ENCODE assay signal across 21 cellular contexts in genomic region chr17:74329378-74329777, GRCh38. TPM values are rescaled to one million over a fixed set of nuclear protein-coding genes. Genes with fewer than 3 reads are reported as not detected.
DNase-seq lines count a peak whose midpoint lies in the region; ATAC-seq, FAIRE-seq and TF ChIP-seq lines count a peak whose summit lies in the region.
"Had no signal": no experiment of that assay in that cellular context is flagged by ENCODE, and none has a peak within 500 bp of the region (broad histone marks: within the 10 kb centered on the region; RNA-seq: fewer than 3 reads in every experiment).

No MANE protein-coding gene starts in this region.

- H3K4me2 ChIP-seq in H1 (ENCODE audit: insufficient read depth in 1 of 2, low read depth in 2 of 2, low read length in 2 of 2) (no peak overlapping the region), neuronal stem cell (ENCODE audit: insufficient read depth, low read length, poor library complexity, severe bottlenecking) (no peak overlapping the region)
- H3K4me2 ChIP-seq: A549 had no signal

- H3K23ac ChIP-seq in H1 (ENCODE audit: insufficient read length) (no peak overlapping the region), neuronal stem cell (ENCODE audit: low read depth, low read length, poor library complexity) (no peak overlapping the region)

- TF ChIP-seq RAD21 in H1 (IDR thresholded peaks at IDR 0.05 in 1 of 2, conservative IDR thresholded peaks at IDR 0.05 in 1 of 2; ENCODE audit: low read depth in 2 of 2, low read length in 2 of 2): no peak

- peaks cover 8% of the 10 kb centered on the region for H3K23me2 ChIP-seq in H1 (ENCODE audit: low read depth, low read length)

- no peak overlapping the region for H2BK20ac ChIP-seq in H1 (ENCODE audit: low read length)

- no peak for TF ChIP-seq POLR2A in H1 (IDR thresholded peaks at IDR 0.05; ENCODE audit: control extremely low read depth in 1 of 2, low read depth in 2 of 2, low read length in 2 of 2)

- H4K91ac ChIP-seq in H1 (replicated peaks; ENCODE audit: insufficient read length, low read length): no peak overlapping the region
- H4K91ac ChIP-seq in neuronal stem cell (ENCODE audit: low read depth, low read length, poor library complexity): no peak overlapping the region

- H3K18ac ChIP-seq in H1 (ENCODE audit: extremely low read depth, low read length): no peak overlapping the region
- H3K18ac ChIP-seq in neuronal stem cell (ENCODE audit: low read length): peak overlapping the region; percentile 33

- ATAC-seq in activated CD8-positive, alpha-beta memory T cell treated with anti-CD3 and anti-CD28 coated beads, Interleukin-2, amount 10 ng/mL, durations not matched to agents 7 days and 5 days: no peak
- ATAC-seq in Right ventricle myocardium superior (ENCODE audit: poor library complexity) (no peak), sciatic nerve (no peak), GM19467 (IDR thresholded peaks at IDR 0.05; ENCODE audit: unreplicated experiment) (no peak)
- ATAC-seq: A549, Panc1, Right ventricle myocardium inferior had no signal

- FAIRE-seq in H1 (lab: Jason Lieb, UNC): no peak
- FAIRE-seq: A549, G401.6, GM12892, HTR-8/SVneo had no signal

- H3K27ac ChIP-seq in H1 (ENCODE audit: low read depth, low read length) (no peak overlapping the region), neuronal stem cell (replicated peaks; ENCODE audit: low read length) (no peak overlapping the region)
- H3K27ac ChIP-seq: A549, GM23248 had no signal

- no peak for TF ChIP-seq EP300 in H1 (IDR thresholded peaks at IDR 0.05; ENCODE audit: borderline replicate concordance in 1 of 2, low read depth in 2 of 2, low read length in 2 of 2)

- peaks cover 6% of the 10 kb centered on the region in 2 experiments; a peak in 2 of 4 replicates for H3K9me3 ChIP-seq in H1 (ENCODE audit: insufficient read depth in 2 of 2, low read depth in 1 of 2, low read length in 1 of 2)
- H3K9me3 ChIP-seq in neuronal stem cell (replicated peaks in 1 of 2; ENCODE audit: control insufficient read depth in 2 of 2, insufficient read depth in 1 of 2, low read depth in 1 of 2, low read length in 2 of 2): peaks cover 0 to 4% of the 10 kb centered on the region in 2 donors
- H3K9me3 ChIP-seq: A549 had no signal

- no peak overlapping the region for H3K9ac ChIP-seq in H1 (replicated peaks in 1 of 4; ENCODE audit: extremely low read depth in 1 of 4, low read depth in 3 of 4, low read length in 3 of 4)
- no peak overlapping the region for H3K9ac ChIP-seq in neuronal stem cell (ENCODE audit: low read depth, low read length, poor library complexity)
- H3K9ac ChIP-seq: GM23248 had no signal

- H2BK5ac ChIP-seq in H1 (ENCODE audit: low read depth, low read length) (no peak overlapping the region), neuronal stem cell (ENCODE audit: low read length) (peak overlapping the region; percentile 8)

- H3K56ac ChIP-seq in H1 (replicated peaks; ENCODE audit: insufficient read length, low read depth, low read length): no peak overlapping the region

- CTCF ChIA-PET in activated CD8-positive, alpha-beta memory T cell treated with anti-CD3 and anti-CD28 coated beads, Interleukin-2, amount 10 ng/mL, durations not matched to agents 7 days and 5 days (lab: Charles Lee): interaction anchor here (1.1 to 4.4 kb wide), 5 partner anchors 18 to 116 kb away, joined by 3 to 21 read pairs (median 8); partner anchors contain the start of genes GPR142 and TTYH2
- CTCF ChIA-PET in H1 (lab: Charles Lee; ENCODE audit: partially characterized antibody): interaction anchor here (0.9 to 3.5 kb wide), 7 partner anchors 21 to 39 kb away, joined by 3 to 15 read pairs (median 6); no protein-coding TSS in a partner anchor

- 84% methylated on average over 3 of the region's 3 CpGs; no CpG with 5 or more reads in 1 of the 2 experiments for WGBS in H1 (ENCODE audit: extremely low coverage in 1 of 2, insufficient coverage in 1 of 2, insufficient read length in 1 of 2, insufficient replicate concordance in 2 of 2, low coverage in 1 of 2, low lambda C conversion rate in 2 of 2, missing lambda C conversion rate in 1 of 2), 2 experiments
- WGBS in neuronal stem cell (ENCODE audit: extremely low coverage in 2 of 2, insufficient read length in 2 of 2, insufficient replicate concordance in 1 of 2), 2 donors: no CpG with 5 or more reads among the region's 3 CpGs

- H2BK12ac ChIP-seq in H1 (ENCODE audit: low read depth, low read length): peak overlapping the region; percentile 60; the same call in 1 of the 2 replicates
- no peak overlapping the region for H2BK12ac ChIP-seq in neuronal stem cell (ENCODE audit: low read length)

- H4K8ac ChIP-seq in H1 (ENCODE audit: extremely low read depth, insufficient read depth, low read length) (no peak overlapping the region), neuronal stem cell (ENCODE audit: low read depth, low read length) (no peak overlapping the region)

- H3K36me3 ChIP-seq in H1 (ENCODE audit: control insufficient read depth in 2 of 4, insufficient read depth in 4 of 4, low read length in 3 of 4) (no peaks in the 10 kb centered on the region), neuronal stem cell (replicated peaks in 1 of 2; ENCODE audit: control insufficient read depth in 2 of 2, insufficient read depth in 2 of 2, low read length in 2 of 2) (no peaks in the 10 kb centered on the region)

- H3K4ac ChIP-seq in H1 (replicated peaks; ENCODE audit: insufficient read length, low read depth, low read length) (no peak overlapping the region), neuronal stem cell (ENCODE audit: low read length) (no peak overlapping the region)

- no peaks in the 10 kb centered on the region for H4K20me1 ChIP-seq in H1 (replicated peaks in 1 of 2; ENCODE audit: control insufficient read depth in 1 of 2, insufficient read depth in 2 of 2, low read length in 2 of 2)

- H3K79me1 ChIP-seq in H1 (ENCODE audit: low read depth, low read length) (no peaks in the 10 kb centered on the region), neuronal stem cell (ENCODE audit: low read depth, low read length) (no peaks in the 10 kb centered on the region)

- no peaks in the 10 kb centered on the region for H3K9me3 Mint-ChIP-seq in activated CD8-positive, alpha-beta memory T cell treated with anti-CD3 and anti-CD28 coated beads, Interleukin-2, amount 10 ng/mL, durations not matched to agents 7 days and 5 days (ENCODE audit: low read depth)
- no peaks in the 10 kb centered on the region for H3K9me3 Mint-ChIP-seq in T-helper 1 cell treated with Interleukin-12 subunit alpha and Interleukin-12 subunit beta and Interleukin-4 antibody, amounts not matched to agents 30 μg/mL and 1 μg/mL, for 36 hours
- H3K9me3 Mint-ChIP-seq: CD4-positive, CD25-positive, alpha-beta regulatory T cell had no signal

- H3K27me3 Mint-ChIP-seq in activated CD8-positive, alpha-beta memory T cell treated with anti-CD3 and anti-CD28 coated beads, Interleukin-2, amount 10 ng/mL, durations not matched to agents 7 days and 5 days: peaks cover 18% of the 10 kb centered on the region
- H3K27me3 Mint-ChIP-seq in T-helper 1 cell treated with Interleukin-12 subunit alpha and Interleukin-12 subunit beta and Interleukin-4 antibody, amounts not matched to agents 30 μg/mL and 1 μg/mL, for 36 hours (ENCODE audit: low read depth): peaks cover 21% of the 10 kb centered on the region

- intact Hi-C loops in Right ventricle myocardium superior (cut with DNase I) (no loop called here), sciatic nerve (cut with DNase I) (no loop called here)

- H2BK120ac ChIP-seq in H1 (replicated peaks; ENCODE audit: low read depth, low read length) (no peak overlapping the region), neuronal stem cell (ENCODE audit: low read depth, low read length) (no peak overlapping the region)

- peaks cover 43% of the 10 kb centered on the region for H3K4me1 Mint-ChIP-seq in activated CD8-positive, alpha-beta memory T cell treated with anti-CD3 and anti-CD28 coated beads, Interleukin-2, amount 10 ng/mL, durations not matched to agents 7 days and 5 days
- H3K4me1 Mint-ChIP-seq in T-helper 1 cell treated with Interleukin-12 subunit alpha and Interleukin-12 subunit beta and Interleukin-4 antibody, amounts not matched to agents 30 μg/mL and 1 μg/mL, for 36 hours (ENCODE audit: low read depth): peaks cover 15% of the 10 kb centered on the region

- no peak overlapping the region for H3K4me3 Mint-ChIP-seq in activated CD8-positive, alpha-beta memory T cell treated with anti-CD3 and anti-CD28 coated beads, Interleukin-2, amount 10 ng/mL, durations not matched to agents 7 days and 5 days
- H3K4me3 Mint-ChIP-seq in T-helper 1 cell treated with Interleukin-12 subunit alpha and Interleukin-12 subunit beta and Interleukin-4 antibody, amounts not matched to agents 30 μg/mL and 1 μg/mL, for 36 hours: peak overlapping the region; percentile 37

- peak overlapping the region; percentile 95; the same call in 1 of the 2 replicates for H2AK5ac ChIP-seq in H1 (ENCODE audit: low read depth, low read length)
- H2AK5ac ChIP-seq in neuronal stem cell (ENCODE audit: low read depth, low read length): peak overlapping the region; percentile 23

- H2AFZ ChIP-seq in H1 (ENCODE audit: low read length): no peak overlapping the region
- no peak overlapping the region for H2AFZ ChIP-seq in neuronal stem cell (ENCODE audit: low read length)
- H2AFZ ChIP-seq: GM23248 had no signal

- TF ChIP-seq CTCF in H1 (IDR thresholded peaks at IDR 0.05; ENCODE audit: control extremely low read depth in 1 of 3, insufficient read depth in 1 of 3, low read depth in 1 of 3, low read length in 3 of 3): no peak

- H4K5ac ChIP-seq in H1 (ENCODE audit: insufficient read length, low read depth, low read length): no peak overlapping the region

- no peaks in the 10 kb centered on the region for H3K79me2 ChIP-seq in H1 (ENCODE audit: control insufficient read depth in 1 of 2, insufficient read depth in 2 of 2, low read length in 2 of 2)

- no peak for DNase-seq in activated CD8-positive, alpha-beta memory T cell treated with anti-CD3 and anti-CD28 coated beads, Interleukin-2, amount 10 ng/mL, durations not matched to agents 7 days and 5 days
- no peak for DNase-seq in activated CD8-positive, alpha-beta memory T cell treated with anti-CD3 and anti-CD28 coated beads, Interleukin-2, amount 50 U/mL, for 4 hours
- DNase-seq in H1 (ENCODE audit: low read depth in 1 of 2, low spot score in 2 of 2) (no peak), neuronal stem cell (ENCODE audit: low spot score) (no peak), Right ventricle myocardium superior (no peak), sciatic nerve (ENCODE audit: low spot score) (no peak)
- DNase-seq: GM23248, KG1, NCI-H187 treated with DMSO at 0.1 percent for 48 hours, NCI-H2171, NCI-H446 treated with DMSO at 0.1 percent for 48 hours had no signal

- H3K27ac Mint-ChIP-seq in activated CD8-positive, alpha-beta memory T cell treated with anti-CD3 and anti-CD28 coated beads, Interleukin-2, amount 10 ng/mL, durations not matched to agents 7 days and 5 days: peak overlapping the region; percentile 71
- no peak overlapping the region for H3K27ac Mint-ChIP-seq in T-helper 1 cell treated with Interleukin-12 subunit alpha and Interleukin-12 subunit beta and Interleukin-4 antibody, amounts not matched to agents 30 μg/mL and 1 μg/mL, for 36 hours

- peaks cover 3 to 34% (median 27%) of the 10 kb centered on the region in 4 experiments for H3K27me3 ChIP-seq in H1 (replicated peaks in 1 of 4; ENCODE audit: control insufficient read depth in 3 of 4, extremely low read depth in 1 of 4, insufficient read depth in 3 of 4, low read length in 3 of 4)
- H3K27me3 ChIP-seq in neuronal stem cell (ENCODE audit: control insufficient read depth in 3 of 3, insufficient read depth in 3 of 3, low read depth in 1 of 3, low read length in 3 of 3): peaks cover 6 to 83% (median 19%) of the 10 kb centered on the region in 3 experiments

- POLR2A ChIA-PET in H1 (lab: Charles Lee; ENCODE audit: partially characterized antibody): no interaction called here

- H3K4me3 ChIP-seq in H1 (ENCODE audit: extremely low read depth in 1 of 4, insufficient read depth in 2 of 4, low read depth in 3 of 4, low read length in 4 of 4) (no peak overlapping the region), neuronal stem cell (ENCODE audit: low read length in 2 of 2) (no peak overlapping the region)
- H3K4me3 ChIP-seq: A549, GM23248 had no signal

- H2BK15ac ChIP-seq in H1 (ENCODE audit: low read length) (peak overlapping the region; percentile 48; the same call in 1 of the 2 replicates), neuronal stem cell (ENCODE audit: low read length) (no peak overlapping the region)

- H3K4me1 ChIP-seq in H1 (replicated peaks in 1 of 4; ENCODE audit: control insufficient read depth in 3 of 4, insufficient read depth in 4 of 4, low read length in 3 of 4) (peaks cover 6 to 22% (median 16%) of the 10 kb centered on the region in 4 experiments), neuronal stem cell (ENCODE audit: control insufficient read depth in 2 of 2, insufficient read depth in 1 of 2, low read depth in 1 of 2, low read length in 2 of 2) (peaks cover 10 to 15% of the 10 kb centered on the region in 2 donors)

- H3K14ac ChIP-seq in H1 (ENCODE audit: insufficient read length): no peak overlapping the region
- H3K14ac ChIP-seq in neuronal stem cell (ENCODE audit: low read length): no peak overlapping the region

- no peaks in the 10 kb centered on the region for H3K36me3 Mint-ChIP-seq in activated CD8-positive, alpha-beta memory T cell treated with anti-CD3 and anti-CD28 coated beads, Interleukin-2, amount 10 ng/mL, durations not matched to agents 7 days and 5 days
- H3K36me3 Mint-ChIP-seq in T-helper 1 cell treated with Interleukin-12 subunit alpha and Interleukin-12 subunit beta and Interleukin-4 antibody, amounts not matched to agents 30 μg/mL and 1 μg/mL, for 36 hours (ENCODE audit: low read depth): no peaks in the 10 kb centered on the region
- H3K36me3 Mint-ChIP-seq: CD4-positive, CD25-positive, alpha-beta regulatory T cell had no signal

RNA-seq across cellular contexts. Expression of gene KIF19, which starts 3.4 kb away (rescaled TPM):
- total RNA-seq in activated CD8-positive, alpha-beta memory T cell treated with anti-CD3 and anti-CD28 coated beads, Interleukin-2, amount 10 ng/mL, durations not matched to agents 7 days and 5 days: 1 to 10 TPM in 1 of 2 experiments, under 1 TPM in 1; 0.42 to 1.6 TPM
- 0.36 and 0.52 TPM in 2 replicates for total RNA-seq in H1 (2021; fragmentation: NEBNext Ultra II Directional; extraction: Animal tissue kit (Norgen Biotek cat#: 25700))
- polyA plus RNA-seq in H1 (2011; rRNA removed): 0.77 and 1.4 TPM in 2 replicates
- polyA plus RNA-seq in H1 (2011; cell fraction: cytosol; rRNA removed): 1.1 TPM
- polyA plus RNA-seq in H1 (2011; cell fraction: nucleus; rRNA removed): 2.4 TPM
- 0.29 to 0.87 TPM (median 0.66 TPM) in 4 replicates for polyA plus RNA-seq in H1 (2012, experiment 1 of 2)
- 0.20 TPM for polyA plus RNA-seq in H1 (2012, experiment 2 of 2)
- 0.18 TPM for polyA plus RNA-seq in H1 (2013, experiment 1 of 2)
- 0.22 TPM for polyA plus RNA-seq in H1 (2013, experiment 2 of 2)
- polyA minus RNA-seq in H1 (2011; rRNA and poly(A)+ RNA removed): 0.79 and 1.0 TPM in 2 replicates
- 0.73 TPM for polyA minus RNA-seq in H1 (2011; cell fraction: cytosol; rRNA and poly(A)+ RNA removed)
- polyA minus RNA-seq in H1 (2011; cell fraction: nucleus; rRNA and poly(A)+ RNA removed): 1.7 TPM
- polyA plus RNA-seq in neuronal stem cell (2013, experiment 1 of 2): 0.68 TPM
- polyA plus RNA-seq in neuronal stem cell (2013, experiment 2 of 2): 0.57 TPM
- total RNA-seq in Right ventricle myocardium superior (0.22 TPM), sciatic nerve (55.2 TPM)
- total RNA-seq: GM23248, M059J had no signal
- polyA plus RNA-seq: A549, GM23248 had no signal

RNA-seq across cellular contexts. Expression of gene BTBD17, which starts 32.3 kb away (rescaled TPM):
- total RNA-seq in activated CD8-positive, alpha-beta memory T cell treated with anti-CD3 and anti-CD28 coated beads, Interleukin-2, amount 10 ng/mL, durations not matched to agents 7 days and 5 days: not detected
- 7.0 and 7.8 TPM in 2 replicates for total RNA-seq in H1 (2021; fragmentation: NEBNext Ultra II Directional; extraction: Animal tissue kit (Norgen Biotek cat#: 25700))
- polyA plus RNA-seq in H1 (2011; rRNA removed): 14.8 and 17.0 TPM in 2 replicates
- polyA plus RNA-seq in H1 (2011; cell fraction: cytosol; rRNA removed): 12.3 TPM
- 9.5 TPM for polyA plus RNA-seq in H1 (2011; cell fraction: nucleus; rRNA removed)
- polyA plus RNA-seq in H1 (2012, experiment 1 of 2): 4.6 to 11.2 TPM (median 8.7 TPM) in 4 replicates
- polyA plus RNA-seq in H1 (2012, experiment 2 of 2): 6.9 TPM
- polyA plus RNA-seq in H1 (2013, experiment 1 of 2): 7.9 TPM
- 8.0 TPM for polyA plus RNA-seq in H1 (2013, experiment 2 of 2)
- 1.8 and 3.4 TPM in 2 replicates for polyA minus RNA-seq in H1 (2011; rRNA and poly(A)+ RNA removed)
- 8.6 TPM for polyA minus RNA-seq in H1 (2011; cell fraction: cytosol; rRNA and poly(A)+ RNA removed)
- 9.2 TPM for polyA minus RNA-seq in H1 (2011; cell fraction: nucleus; rRNA and poly(A)+ RNA removed)
- polyA plus RNA-seq in neuronal stem cell (2013, experiment 1 of 2): 17.6 TPM
- 17.1 TPM for polyA plus RNA-seq in neuronal stem cell (2013, experiment 2 of 2)
- total RNA-seq in Right ventricle myocardium superior (not detected), sciatic nerve (not detected)
- total RNA-seq: CD4-positive, CD25-positive, alpha-beta regulatory T cell; GM23248; M059J; Right ventricle myocardium inferior had no signal
- polyA plus RNA-seq: A549 had no signal

RNA-seq across cellular contexts. Expression of gene GPR142, which starts 37.9 kb away (rescaled TPM):
- total RNA-seq in activated CD8-positive, alpha-beta memory T cell treated with anti-CD3 and anti-CD28 coated beads, Interleukin-2, amount 10 ng/mL, durations not matched to agents 7 days and 5 days: not detected
- not detected in 2 replicates for total RNA-seq in H1 (2021; fragmentation: NEBNext Ultra II Directional; extraction: Animal tissue kit (Norgen Biotek cat#: 25700))
- polyA plus RNA-seq in H1 (2011; rRNA removed): 0.05 and 0.11 TPM in 2 replicates
- 0.13 TPM for polyA plus RNA-seq in H1 (2011; cell fraction: cytosol; rRNA removed)
- 0.17 TPM for polyA plus RNA-seq in H1 (2011; cell fraction: nucleus; rRNA removed)
- 0.11 TPM in 1 of 4 replicates, not detected in the others for polyA plus RNA-seq in H1 (2012, experiment 1 of 2)
- polyA plus RNA-seq in H1 (2012, experiment 2 of 2): not detected
- polyA plus RNA-seq in H1 (2013, experiment 1 of 2): not detected
- polyA plus RNA-seq in H1 (2013, experiment 2 of 2): not detected
- 0.20 TPM in 1 of 2 replicates, not detected in the other for polyA minus RNA-seq in H1 (2011; rRNA and poly(A)+ RNA removed)
- polyA minus RNA-seq in H1 (2011; cell fraction: cytosol; rRNA and poly(A)+ RNA removed): not detected
- polyA minus RNA-seq in H1 (2011; cell fraction: nucleus; rRNA and poly(A)+ RNA removed): not detected
- polyA plus RNA-seq in neuronal stem cell (2013, experiment 1 of 2): 0.22 TPM
- polyA plus RNA-seq in neuronal stem cell (2013, experiment 2 of 2): 0.24 TPM
- total RNA-seq in Right ventricle myocardium superior (not detected), sciatic nerve (1.1 TPM)
- total RNA-seq: CD4-positive, CD25-positive, alpha-beta regulatory T cell; GM23248; M059J; Right ventricle myocardium inferior had no signal
- polyA plus RNA-seq: A549; CD4-positive, CD25-positive, alpha-beta regulatory T cell; GM23248 had no signal

RNA-seq across cellular contexts. Expression of gene DNAI2, which starts 55.3 kb away (rescaled TPM):
- total RNA-seq in activated CD8-positive, alpha-beta memory T cell treated with anti-CD3 and anti-CD28 coated beads, Interleukin-2, amount 10 ng/mL, durations not matched to agents 7 days and 5 days: 1 to 10 TPM in 1 of 2 experiments, under 1 TPM in 1; 0.35 to 1.3 TPM
- 0.15 TPM in 1 of 2 replicates, not detected in the other for total RNA-seq in H1 (2021; fragmentation: NEBNext Ultra II Directional; extraction: Animal tissue kit (Norgen Biotek cat#: 25700))
- polyA plus RNA-seq in H1 (2011; rRNA removed): 0.08 and 0.24 TPM in 2 replicates
- polyA plus RNA-seq in H1 (2011; cell fraction: cytosol; rRNA removed): 0.16 TPM
- 0.40 TPM for polyA plus RNA-seq in H1 (2011; cell fraction: nucleus; rRNA removed)
- polyA plus RNA-seq in H1 (2012, experiment 1 of 2): 0.35 to 0.52 TPM in 2 of 4 replicates, not detected in the others
- polyA plus RNA-seq in H1 (2012, experiment 2 of 2): not detected
- 0.10 TPM for polyA plus RNA-seq in H1 (2013, experiment 1 of 2)
- 0.06 TPM for polyA plus RNA-seq in H1 (2013, experiment 2 of 2)
- 0.22 TPM in 1 of 2 replicates, not detected in the other for polyA minus RNA-seq in H1 (2011; rRNA and poly(A)+ RNA removed)
- polyA minus RNA-seq in H1 (2011; cell fraction: cytosol; rRNA and poly(A)+ RNA removed): not detected
- polyA minus RNA-seq in H1 (2011; cell fraction: nucleus; rRNA and poly(A)+ RNA removed): not detected
- 0.04 TPM for polyA plus RNA-seq in neuronal stem cell (2013, experiment 1 of 2)
- polyA plus RNA-seq in neuronal stem cell (2013, experiment 2 of 2): not detected
- total RNA-seq in Right ventricle myocardium superior: not detected
- not detected for total RNA-seq in sciatic nerve
- total RNA-seq: GM23248, M059J, Right ventricle myocardium inferior had no signal
- polyA plus RNA-seq: A549, GM23248 had no signal

Comparison
In these comparisons a context has a peak if more than half of its experiments do, and no peak if none do; other contexts are left out.
1. RNA of gene KIF19, which starts 3.4 kb away (total RNA-seq): 55.2 TPM in sciatic nerve (single experiment); 0.42 to 1.6 TPM in activated CD8-positive, alpha-beta memory T cell treated with anti-CD3 and anti-CD28 coated beads, Interleukin-2, amount 10 ng/mL, durations not matched to agents 7 days and 5 days, 0.36 to 0.52 TPM in H1 and 0.22 TPM in Right ventricle myocardium superior (single experiment); every median in the first group is over 10 times any median in the second.